8 cellular contexts compared by ENCODE assay signal in genomic region chr3:138329127-138329983, GRCh38. TPM values are rescaled to one million over a fixed set of nuclear protein-coding genes. Genes with fewer than 3 reads are reported as not detected.
DNase-seq lines count a peak whose midpoint lies in the region; ATAC-seq and TF ChIP-seq lines count a peak whose summit lies in the region.

TSS of gene NME9 (minus strand) at chr3:138329851. CDS start at chr3:138329335, 516 bp downstream.

- peaks cover 5 to 15% of the 10 kb centered on the region in 2 donors for H3K4me1 ChIP-seq in left lung

- DNase-seq in AG10803 (ENCODE audit: low read depth): peak; percentile 58
- DNase-seq in GM19240 (ENCODE audit: insufficient read length, low spot score): peak; percentile 44
- DNase-seq in NCI-H526 (lab: John Stamatoyannopoulos, UW): peak; percentile 93 to 98
- peak; percentile 64 to 82 for DNase-seq in activated CD4-positive, alpha-beta T cell treated with anti-CD3 and anti-CD28 coated beads, Interleukin-2, amount 50 U/mL, for 24 hours (ENCODE audit: low read depth in 1 of 2, low spot score in 1 of 2)
- DNase-seq in dermis blood vessel endothelial cell: peak; percentile 86
- DNase-seq in left lung: peak; percentile 90 to 94
- peak; percentile 83 for DNase-seq in stimulated activated CD4-positive, alpha-beta T cell treated with anti-CD3 and anti-CD28 coated beads, Interleukin-2, amount 100 ng/mL, for 4 hours (ENCODE audit: low read depth)

- no peaks in the 10 kb centered on the region for H3K36me3 ChIP-seq in left lung

- ATAC-seq in HG03457 (IDR thresholded peaks at IDR 0.05; ENCODE audit: unreplicated experiment) (peak; percentile 51), left lung (peak; percentile 98)

- peak within 1 kb of the TSS; percentile 61 for H3K4me3 ChIP-seq in AG10803 (ENCODE audit: low read length)
- peak within 1 kb of the TSS; percentile 59 to 64 for H3K4me3 ChIP-seq in left lung

- H3K9me3 ChIP-seq in left lung: no peaks in the 10 kb centered on the region

- intact Hi-C loops in left lung (cut with DNase I): no loop called here

- TF ChIP-seq CTCF in AG10803 (conservative IDR thresholded peaks at IDR 0.05; ENCODE audit: low read length): peak; percentile 65
- peak; percentile 36 to 38 for TF ChIP-seq CTCF in left lung (IDR thresholded peaks at IDR 0.05)

- H3K27me3 ChIP-seq in left lung: no peaks in the 10 kb centered on the region

- H3K27ac ChIP-seq in left lung: peak within 1 kb of the TSS in 1 of 2 donors; percentile 65

RNA-seq across cellular contexts. Expression of gene NME9, which starts in this region (rescaled TPM):
- total RNA-seq in dermis blood vessel endothelial cell: not detected in 2 replicates
- 1 to 10 TPM in 1 of 2 donors, not detected in 1; 1.8 TPM for total RNA-seq in left lung

Comparison
In these comparisons a context has a peak if more than half of its experiments do, and no peak if none do; other contexts are left out.
1. Peak in DNase-seq in dermis blood vessel endothelial cell; RNA of the gene not detected or under 1 TPM.
2. DNase-seq: peak in every context shown above with its lines; median percentile 96 in NCI-H526; 92 in left lung; 86 in dermis blood vessel endothelial cell; 83 in stimulated activated CD4-positive, alpha-beta T cell treated with anti-CD3 and anti-CD28 coated beads, Interleukin-2, amount 100 ng/mL, for 4 hours; 73 in activated CD4-positive, alpha-beta T cell treated with anti-CD3 and anti-CD28 coated beads, Interleukin-2, amount 50 U/mL, for 24 hours; 58 in AG10803; 44 in GM19240.